Comparison of ENCODE assay signal across 24 cellular contexts in genomic region chrX:137896123-137896522, GRCh38.
DNase-seq lines count a peak whose midpoint lies in the region; ATAC-seq, FAIRE-seq and TF ChIP-seq lines count a peak whose summit lies in the region.
"Had no signal": no experiment of that assay in that cellular context is flagged by ENCODE, and none has a peak within 500 bp of the region (broad histone marks: within the 10 kb centered on the region; RNA-seq: fewer than 3 reads in every experiment).

No MANE protein-coding gene starts in this region.

- no peaks in the 10 kb centered on the region for H4K20me1 ChIP-seq in osteoblast (ENCODE audit: insufficient read depth, low read length)

- H3K9me3 Mint-ChIP-seq in WTC11 = peaks cover 18% of the 10 kb centered on the region
- H3K9me3 Mint-ChIP-seq: CD8-positive, alpha-beta T cell had no signal

- H3K27me3 ChIP-seq in BE2C (no peaks in the 10 kb centered on the region), H7 (ENCODE audit: control insufficient read depth, insufficient read depth, low read length) (no peaks in the 10 kb centered on the region), mesendoderm (ENCODE audit: insufficient read depth, low read length, poor library complexity) (no peaks in the 10 kb centered on the region), osteoblast (ENCODE audit: insufficient read depth, low read length) (no peaks in the 10 kb centered on the region)

- H3K9me3 ChIP-seq in BE2C = no peaks in the 10 kb centered on the region
- H3K9me3 ChIP-seq in osteoblast (ENCODE audit: low read depth, low read length) = no peaks in the 10 kb centered on the region
- H3K9me3 ChIP-seq: HAP-1, SK-N-SH had no signal

- no peak overlapping the region for H4K5ac ChIP-seq in mesendoderm (ENCODE audit: low read length)

- H3K4me3 ChIP-seq in BE2C (ENCODE audit: low read depth, low read length) (no peak overlapping the region), H7 (ENCODE audit: insufficient read depth, low read depth, low read length) (no peak overlapping the region), mesendoderm (ENCODE audit: low read length) (no peak overlapping the region), osteoblast (ENCODE audit: insufficient read depth, low read length) (no peak overlapping the region)
- H3K4me3 ChIP-seq: HAP-1, PC-9 had no signal

- no peak overlapping the region for H3K9ac ChIP-seq in mesendoderm (ENCODE audit: low read length)
- H3K9ac ChIP-seq: KMS-11, SK-N-SH had no signal

- FAIRE-seq in HTR-8/SVneo (lab: Jason Lieb, UNC) = no peak

- no peak overlapping the region for H2BK15ac ChIP-seq in mesendoderm (replicated peaks; ENCODE audit: low read depth)

- CTCF ChIA-PET in WTC11 (lab: Charles Lee) = interaction anchor here (1.0 to 1.6 kb wide), 6 partner anchors 20 to 467 kb away, joined by 3 to 7 read pairs (median 4); no protein-coding TSS in a partner anchor

- H3K27ac Mint-ChIP-seq in WTC11 = no peak overlapping the region
- H3K27ac Mint-ChIP-seq: CD8-positive, alpha-beta T cell; T-cell had no signal

- H3K4me1 Mint-ChIP-seq in WTC11 = peaks cover 11% of the 10 kb centered on the region
- H3K4me1 Mint-ChIP-seq: T-cell had no signal

- H3K18ac ChIP-seq in mesendoderm (ENCODE audit: low read length) = no peak overlapping the region

- DNase-seq in BE2C (no peak), H7 (peak; percentile 31), WTC11 (ENCODE audit: low spot score) (peak; percentile 19), mesendoderm (peak; percentile 36), HTR-8/SVneo (ENCODE audit: insufficient read length, low spot score) (no peak), amniotic stem cell (lab: John Stamatoyannopoulos, UW) (no peak), osteoblast (ENCODE audit: insufficient read length, low spot score, missing footprints) (no peak)
- DNase-seq: C1 segment of cervical spinal cord; CD8-positive, alpha-beta T cell; EL; GF-D8; IMR-90; NCI-H1105; NCI-H146; NCI-H2029; NCI-H2171; NCI-H526 treated with DMSO at 0.1 percent for 48 hours; PC-9; SIG-M5; SK-N-SH; T-cell had no signal

- no peaks in the 10 kb centered on the region for H3K4me1 ChIP-seq in BE2C
- H3K4me1 ChIP-seq in mesendoderm (ENCODE audit: control insufficient read depth, low read depth, low read length) = no peaks in the 10 kb centered on the region
- H3K4me1 ChIP-seq in osteoblast (ENCODE audit: insufficient read depth, low read length) = no peaks in the 10 kb centered on the region
- H3K4me1 ChIP-seq: HAP-1 had no signal

- H3K4me2 ChIP-seq in mesendoderm (ENCODE audit: low read length) (no peak overlapping the region), osteoblast (ENCODE audit: insufficient read depth, low read length) (no peak overlapping the region)
- H3K4me2 ChIP-seq: KMS-11, PC-9, SK-N-SH had no signal

- no CpG with 5 or more reads among the region's 3 CpGs for WGBS in mesendoderm (ENCODE audit: extremely low coverage, insufficient coverage, low lambda C conversion rate)

- H3K27me3 Mint-ChIP-seq in WTC11 (ENCODE audit: low read depth) = no peaks in the 10 kb centered on the region; the same call in 1 of the 2 replicates

- no peak overlapping the region for H2AFZ ChIP-seq in osteoblast (ENCODE audit: low read length)
- H2AFZ ChIP-seq: PC-9 had no signal

- no peak overlapping the region for H2BK120ac ChIP-seq in mesendoderm (ENCODE audit: low read depth, low read length)

- H2BK5ac ChIP-seq in mesendoderm (ENCODE audit: low read length) = no peak overlapping the region

- no peaks in the 10 kb centered on the region for H3K79me1 ChIP-seq in mesendoderm (ENCODE audit: low read length)

- H3K56ac ChIP-seq in mesendoderm (ENCODE audit: low read length) = no peak overlapping the region

- no peak overlapping the region for H4K8ac ChIP-seq in mesendoderm (ENCODE audit: low read depth, low read length)

- peak; percentile 24 for TF ChIP-seq CTCF in BE2C (IDR thresholded peaks at IDR 0.05; ENCODE audit: low read depth, low read length)
- TF ChIP-seq CTCF in WTC11 (IDR thresholded peaks at IDR 0.05) = no peak
- TF ChIP-seq CTCF in osteoblast (IDR thresholded peaks at IDR 0.05; ENCODE audit: extremely low read depth, low read depth, low read length) = no peak

- no peak overlapping the region for H3K4ac ChIP-seq in mesendoderm (ENCODE audit: low read depth, low read length)

- H3K27ac ChIP-seq in mesendoderm (ENCODE audit: low read depth, low read length) (no peak overlapping the region), osteoblast (ENCODE audit: low read depth, low read length) (no peak overlapping the region)
- H3K27ac ChIP-seq: HL-60, KMS-11, PC-9 had no signal

- no peak overlapping the region for H3K4me3 Mint-ChIP-seq in WTC11
- H3K4me3 Mint-ChIP-seq: CD8-positive, alpha-beta T cell; T-cell had no signal

- H3K79me2 ChIP-seq in mesendoderm (ENCODE audit: control insufficient read depth, insufficient read depth, low read length) (no peaks in the 10 kb centered on the region), osteoblast (ENCODE audit: insufficient read depth, low read length) (no peaks in the 10 kb centered on the region)

- H2AK5ac ChIP-seq in mesendoderm (ENCODE audit: low read length) = no peak overlapping the region

- peak; percentile 76 for ATAC-seq in WTC11
- ATAC-seq: CD8-positive, alpha-beta T cell; T-cell had no signal

- POLR2A ChIA-PET in WTC11 (lab: Charles Lee) = no interaction called here

- H3K23ac ChIP-seq in mesendoderm (ENCODE audit: low read length) = no peak overlapping the region

- H3K36me3 Mint-ChIP-seq in WTC11 = no peaks in the 10 kb centered on the region; the same call in 1 of the 2 replicates
- H3K36me3 Mint-ChIP-seq: CD8-positive, alpha-beta T cell; T-cell had no signal

- no peaks in the 10 kb centered on the region for H3K36me3 ChIP-seq in BE2C
- H3K36me3 ChIP-seq in H7 (replicated peaks; ENCODE audit: control insufficient read depth, insufficient read depth, low read length) = no peaks in the 10 kb centered on the region
- H3K36me3 ChIP-seq in mesendoderm (ENCODE audit: control insufficient read depth, insufficient read depth, low read length) = no peaks in the 10 kb centered on the region
- no peaks in the 10 kb centered on the region for H3K36me3 ChIP-seq in osteoblast (ENCODE audit: insufficient read depth, low read length)
- H3K36me3 ChIP-seq: HAP-1 had no signal

TF ChIP-seq in WTC11, 78 proteins besides CTCF, POLR2A, EP300 and RAD21:
- no peak for TF ChIP-seq OVOL2 (CRISPR knock-in tag; IDR thresholded peaks at IDR 0.05; ENCODE audit: borderline replicate concordance)
- no peak for TF ChIP-seq NFYB (CRISPR knock-in tag; conservative IDR thresholded peaks at IDR 0.05; ENCODE audit: low read depth)
- no peak for TF ChIP-seq ZNF396 (CRISPR knock-in tag; IDR thresholded peaks at IDR 0.05; ENCODE audit: borderline replicate concordance)
TF ChIP-seq in WTC11: peak in this region for 0.

Comparison
In these comparisons a context has a peak if more than half of its experiments do, and no peak if none do; other contexts are left out.
1. DNase-seq: peak in H7 (single experiment), WTC11 (single experiment) and mesendoderm (single experiment); none in BE2C (single experiment), HTR-8/SVneo (single experiment), amniotic stem cell (single experiment) and osteoblast (single experiment).